1 cellular context compared by ENCODE assay signal in genomic region chr10:74587109-74587508, GRCh38.
TF ChIP-seq lines count a peak whose summit lies in the region.

No MANE protein-coding gene starts in this region.

TF ChIP-seq in WTC11, 78 proteins besides CTCF, POLR2A, EP300 and RAD21 (continued from another document):
- TF ChIP-seq ZNF281 (CRISPR knock-in tag; IDR thresholded peaks at IDR 0.05) (no peak), GABPB1 (CRISPR knock-in tag; IDR thresholded peaks at IDR 0.05) (no peak), RELA (CRISPR knock-in tag; IDR thresholded peaks at IDR 0.05; ENCODE audit: borderline replicate concordance) (no peak), ESRRA (CRISPR knock-in tag; IDR thresholded peaks at IDR 0.05; ENCODE audit: borderline replicate concordance) (no peak), NR1H2 (CRISPR knock-in tag; IDR thresholded peaks at IDR 0.05) (no peak), USF1 (CRISPR knock-in tag; IDR thresholded peaks at IDR 0.05) (no peak), GRHL2 (CRISPR knock-in tag; IDR thresholded peaks at IDR 0.05; ENCODE audit: insufficient replicate concordance, severe bottlenecking) (no peak), RORB (CRISPR knock-in tag; IDR thresholded peaks at IDR 0.05) (no peak)
